16 cellular contexts compared by ENCODE assay signal in the genomic region with DNA sequence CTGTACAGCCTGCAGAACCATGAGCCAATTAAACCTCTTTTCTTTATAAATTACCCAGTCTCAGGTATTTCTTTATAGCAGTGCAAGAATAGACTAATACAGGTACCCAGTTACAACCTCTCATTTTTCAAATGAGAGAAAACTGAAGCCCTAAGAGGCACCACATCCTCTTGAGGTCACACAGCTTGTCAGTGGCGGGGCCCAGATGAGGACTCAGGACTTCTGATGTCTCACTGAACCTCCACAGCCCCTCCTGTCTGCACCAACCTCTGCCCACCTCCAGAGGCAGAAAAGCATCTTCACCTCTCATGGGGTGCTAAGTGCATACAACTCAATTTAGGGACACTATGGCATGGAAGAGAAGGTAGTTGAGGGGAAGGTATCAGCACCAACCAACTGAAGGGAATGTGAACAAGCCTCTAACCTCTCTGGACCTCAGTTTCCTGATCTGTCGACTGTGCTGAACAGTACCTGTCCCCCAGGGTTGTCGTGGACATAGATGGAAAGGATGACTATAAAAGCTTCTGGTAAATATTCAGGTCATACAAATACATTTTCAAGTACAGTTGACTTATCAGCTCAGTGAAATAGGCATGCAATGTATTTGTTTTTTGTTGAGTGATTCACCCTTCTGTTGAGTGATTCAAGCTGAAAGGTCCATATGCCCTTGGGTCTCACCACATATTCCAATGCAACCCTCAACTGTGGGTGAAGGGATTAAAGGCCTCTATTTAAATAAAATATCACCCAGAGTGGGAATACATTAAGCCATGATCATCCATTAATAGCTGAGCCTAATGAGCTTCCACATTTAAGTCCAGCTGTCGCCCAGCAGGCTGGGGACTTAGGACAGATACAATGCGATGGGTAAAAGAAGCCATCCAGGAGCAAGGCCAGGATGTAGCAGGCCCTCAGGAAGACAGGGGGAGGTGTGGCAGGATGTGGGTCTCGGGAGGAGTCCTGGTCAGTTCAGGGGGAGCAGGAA.
DNase-seq lines count a peak whose midpoint lies in the region; ATAC-seq, FAIRE-seq and TF ChIP-seq lines count a peak whose summit lies in the region.
"Had no signal": no experiment of that assay in that cellular context is flagged by ENCODE, and none has a peak within 500 bp of the region (broad histone marks: within the 10 kb centered on the region; RNA-seq: fewer than 3 reads in every experiment).

No MANE protein-coding gene starts in this region.

- TF ChIP-seq POLR2A in right lobe of liver (IDR thresholded peaks at IDR 0.05): no peak

- intact Hi-C loops in right lobe of liver (cut with DNase I): no loop called here

- POLR2A ChIA-PET in activated CD8-positive, alpha-beta T cell treated with anti-CD3 and anti-CD28 coated beads, Interleukin-2, amount 10 ng/mL, durations not matched to agents 7 days and 5 days (lab: Charles Lee): interaction anchor here (0.8 to 1.0 kb wide), 2 partner anchors 115 to 1558 kb away, joined by 3 read pairs; no protein-coding TSS in a partner anchor

- H3K4me1 ChIP-seq in keratinocyte (ENCODE audit: control insufficient read depth, extremely low read depth, insufficient read depth, low read length): no peaks in the 10 kb centered on the region
- no peaks in the 10 kb centered on the region for H3K4me1 ChIP-seq in right lobe of liver
- H3K4me1 ChIP-seq: testis had no signal

- peaks cover 31% of the 10 kb centered on the region for H3K4me1 Mint-ChIP-seq in activated CD8-positive, alpha-beta T cell treated with anti-CD3 and anti-CD28 coated beads, Interleukin-2, amount 10 ng/mL, durations not matched to agents 7 days and 5 days (ENCODE audit: low read depth)

- H3K27me3 Mint-ChIP-seq in activated CD8-positive, alpha-beta T cell treated with anti-CD3 and anti-CD28 coated beads, Interleukin-2, amount 10 ng/mL, durations not matched to agents 7 days and 5 days (ENCODE audit: low read depth): no peaks in the 10 kb centered on the region

- no peak overlapping the region for H3K4me3 Mint-ChIP-seq in activated CD8-positive, alpha-beta T cell treated with anti-CD3 and anti-CD28 coated beads, Interleukin-2, amount 10 ng/mL, durations not matched to agents 7 days and 5 days
- H3K4me3 Mint-ChIP-seq: endodermal cell, GM23338, nephron had no signal

- peaks cover 46% of the 10 kb centered on the region for H3K36me3 Mint-ChIP-seq in activated CD8-positive, alpha-beta T cell treated with anti-CD3 and anti-CD28 coated beads, Interleukin-2, amount 10 ng/mL, durations not matched to agents 7 days and 5 days (ENCODE audit: low read depth)

- TF ChIP-seq CTCF in keratinocyte (optimal IDR thresholded peaks at IDR 0.05 in 1 of 3, IDR thresholded peaks at IDR 0.05 in 1 of 3, conservative IDR thresholded peaks at IDR 0.05 in 1 of 3; ENCODE audit: extremely low read depth in 1 of 3, insufficient read depth in 2 of 3, low read length in 3 of 3): no peak
- TF ChIP-seq CTCF in right lobe of liver (IDR thresholded peaks at IDR 0.05): no peak

- no peaks in the 10 kb centered on the region for H4K20me1 ChIP-seq in keratinocyte (ENCODE audit: control insufficient read depth, extremely low read depth, insufficient read depth, low read length)

- no peaks in the 10 kb centered on the region for H3K9me3 ChIP-seq in keratinocyte (ENCODE audit: control insufficient read depth, low read depth, low read length)
- no peaks in the 10 kb centered on the region for H3K9me3 ChIP-seq in right lobe of liver
- H3K9me3 ChIP-seq: testis had no signal

- H3K4me3 ChIP-seq in keratinocyte (ENCODE audit: control insufficient read depth in 2 of 3, extremely low read depth in 1 of 3, insufficient read depth in 2 of 3, low read depth in 1 of 3, low read length in 3 of 3) (no peak overlapping the region), right lobe of liver (no peak overlapping the region)
- H3K4me3 ChIP-seq: GM12878, GM23338, PC-9, testis had no signal

- dilution Hi-C loops in keratinocyte (cut with MboI; ENCODE audit: extremely low pct_ligation_motif_present, low sequenced_read_pairs): no loop called here

- no peak overlapping the region for H3K4me2 ChIP-seq in keratinocyte (ENCODE audit: control insufficient read depth, extremely low read depth, insufficient read depth, low read depth, low read length)
- H3K4me2 ChIP-seq: GM23338, PC-9 had no signal

- no peaks in the 10 kb centered on the region for H3K9me3 Mint-ChIP-seq in activated CD8-positive, alpha-beta T cell treated with anti-CD3 and anti-CD28 coated beads, Interleukin-2, amount 10 ng/mL, durations not matched to agents 7 days and 5 days (ENCODE audit: insufficient read depth)
- H3K9me3 Mint-ChIP-seq: endodermal cell, GM23338, nephron had no signal

- H3K79me2 ChIP-seq in keratinocyte (ENCODE audit: control insufficient read depth, insufficient read depth, low read length): no peaks in the 10 kb centered on the region

- H3K27ac ChIP-seq in keratinocyte (ENCODE audit: control insufficient read depth, insufficient read depth, low read length) (no peak overlapping the region), right lobe of liver (no peak overlapping the region)
- H3K27ac ChIP-seq: PC-9, testis had no signal

- peak overlapping the region; percentile 92 for H3K27ac Mint-ChIP-seq in activated CD8-positive, alpha-beta T cell treated with anti-CD3 and anti-CD28 coated beads, Interleukin-2, amount 10 ng/mL, durations not matched to agents 7 days and 5 days
- H3K27ac Mint-ChIP-seq: endodermal cell, GM23338, nephron had no signal

- H2AFZ ChIP-seq in keratinocyte (ENCODE audit: control insufficient read depth, low read length): no peak overlapping the region
- H2AFZ ChIP-seq: GM23338, PC-9 had no signal

- DNase-seq in D341Med (ENCODE audit: low spot score) (peak; percentile 75), EL (peak; percentile 30), keratinocyte (ENCODE audit: low read depth, low spot score) (no peak), mucosa of gallbladder (ENCODE audit: low spot score) (no peak), right lobe of liver (no peak)
- peak; percentile 81 for DNase-seq in activated CD8-positive, alpha-beta T cell treated with anti-CD3 and anti-CD28 coated beads, Interleukin-2, amount 10 ng/mL, durations not matched to agents 7 days and 5 days
- DNase-seq: endodermal cell, foreskin melanocyte, NCI-H187, NCI-H510A treated with DMSO at 0.1 percent for 48 hours, PC-9, testis had no signal

- H3K27me3 ChIP-seq in keratinocyte (ENCODE audit: control insufficient read depth, extremely low read depth, insufficient read depth, low read length) (peaks cover 15% of the 10 kb centered on the region), right lobe of liver (no peaks in the 10 kb centered on the region)
- H3K27me3 ChIP-seq: testis had no signal

- peak; percentile 95 for ATAC-seq in activated CD8-positive, alpha-beta T cell treated with anti-CD3 and anti-CD28 coated beads, Interleukin-2, amount 10 ng/mL, durations not matched to agents 7 days and 5 days
- ATAC-seq in HG03108 (IDR thresholded peaks at IDR 0.05; ENCODE audit: unreplicated experiment): no peak
- no peak for ATAC-seq in right lobe of liver
- ATAC-seq: GM12878, GM23338 had no signal

- CTCF ChIA-PET in activated CD8-positive, alpha-beta T cell treated with anti-CD3 and anti-CD28 coated beads, Interleukin-2, amount 10 ng/mL, durations not matched to agents 7 days and 5 days (lab: Charles Lee): interaction anchor here (0.6 to 2.2 kb wide), 10 partner anchors 9 to 333 kb away, joined by 3 to 11 read pairs (median 4); a partner anchor contains a TSS

- H3K9me1 ChIP-seq in keratinocyte (ENCODE audit: control insufficient read depth, extremely low read depth, insufficient read depth, low read length): no peaks in the 10 kb centered on the region

- H3K9ac ChIP-seq in keratinocyte (ENCODE audit: control insufficient read depth, extremely low read depth, insufficient read depth, low read length): no peak overlapping the region

- peak; percentile 23 for FAIRE-seq in keratinocyte (lab: Jason Lieb, UNC)
- FAIRE-seq: GM12878 had no signal

- 92% methylated on average over 4 of the region's 6 CpGs for WGBS in right lobe of liver (ENCODE audit: insufficient coverage, low coverage, low lambda C conversion rate, missing lambda C conversion rate)

- H3K36me3 ChIP-seq in keratinocyte (ENCODE audit: control insufficient read depth in 2 of 2, extremely low read depth in 1 of 2, insufficient read depth in 2 of 2, low read length in 2 of 2): no peaks in the 10 kb centered on the region
- H3K36me3 ChIP-seq in right lobe of liver: no peaks in the 10 kb centered on the region

Comparison
In these comparisons a context has a peak if more than half of its experiments do, and no peak if none do; other contexts are left out.
1. DNase-seq: peak in D341Med (single experiment), EL (single experiment) and activated CD8-positive, alpha-beta T cell treated with anti-CD3 and anti-CD28 coated beads, Interleukin-2, amount 10 ng/mL, durations not matched to agents 7 days and 5 days (single experiment); none in keratinocyte (single experiment), mucosa of gallbladder (single experiment) and right lobe of liver (0 of 3).